ENCODE assay signal across 11 cellular contexts in the genomic region with DNA sequence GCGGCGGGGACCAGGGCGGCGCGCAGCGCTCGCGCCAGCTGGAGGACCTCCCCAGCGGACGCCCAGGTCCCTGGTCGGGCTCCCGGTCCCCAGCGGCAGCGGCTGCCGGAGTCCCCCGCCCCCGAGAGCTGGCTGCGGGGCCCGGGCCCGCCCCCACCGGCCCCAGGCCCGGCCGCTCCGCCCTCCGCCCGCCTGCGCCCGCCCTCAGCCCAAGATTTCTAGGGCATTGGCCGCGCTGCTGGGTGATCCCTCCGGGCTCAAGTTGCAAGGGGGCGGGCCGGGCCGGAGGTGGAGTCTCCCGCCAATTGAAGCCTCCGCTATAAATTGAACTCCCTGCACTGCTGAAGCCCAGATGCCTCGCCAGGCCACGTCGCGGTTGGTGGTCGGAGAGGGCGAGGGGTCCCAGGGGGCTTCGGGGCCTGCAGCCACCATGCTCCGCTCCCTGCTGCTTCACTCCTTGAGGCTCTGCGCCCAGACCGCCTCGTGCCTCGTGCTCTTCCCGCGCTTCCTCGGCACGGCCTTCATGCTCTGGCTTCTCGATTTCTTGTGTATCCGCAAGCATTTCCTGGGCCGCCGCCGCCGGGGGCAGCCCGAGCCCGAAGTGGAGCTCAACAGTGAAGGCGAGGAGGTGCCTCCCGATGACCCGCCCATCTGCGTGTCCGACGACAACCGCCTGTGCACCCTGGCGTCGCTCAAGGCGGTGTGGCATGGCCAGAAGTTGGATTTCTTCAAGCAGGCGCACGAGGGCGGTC. TPM values are rescaled to one million over a fixed set of nuclear protein-coding genes. Genes with fewer than 3 reads are reported as not detected.
A peak's percentile ranks its signal among the peaks of the same experiment; 100 is the strongest.
DNase-seq lines count a peak whose midpoint lies in the region; ATAC-seq, FAIRE-seq and TF ChIP-seq lines count a peak whose summit lies in the region.
"Had no signal": no experiment of that assay in that cellular context is flagged by ENCODE, and none has a peak within 500 bp of the region (broad histone marks: within the 10 kb centered on the region; RNA-seq: fewer than 3 reads in every experiment).

A gene (plus strand): TSS at position 351 of the 752 bp plus-strand sequence.

- TF ChIP-seq CTCF in SK-N-SH (IDR thresholded peaks at IDR 0.05), result no peak

- POLR2A ChIA-PET in SK-N-SH (lab: Yijun Ruan, JAX), result interaction anchor here (0.8 to 2.5 kb wide), 2 partner anchors 326 to 659 kb away, joined by 4 to 11 read pairs; a partner anchor contains a TSS

- peaks cover 0 to 36% of the 10 kb centered on the region in 2 experiments; a peak in 1 of 4 replicates for H3K4me1 ChIP-seq in SK-N-SH (ENCODE audit: control insufficient read depth in 1 of 2, insufficient read depth in 2 of 2, low read depth in 1 of 2, low read length in 1 of 2)

- WGBS in SK-N-SH (ENCODE audit: low lambda C conversion rate), result 87% methylated on average over 27 of the region's 73 CpGs

- no peaks in the 10 kb centered on the region for H3K79me2 ChIP-seq in SK-N-SH (ENCODE audit: insufficient read depth)

- peak within 1 kb of the TSS; percentile 28 for H3K4me3 Mint-ChIP-seq in stimulated activated memory B cell treated with anti-CD40 and anti-IgM and Interleukin-4, amounts not matched to agents 10 μg/mL and 1 μg/mL and 100 μg/mL, for 72 hours

- peaks cover 11% of the 10 kb centered on the region for H3K36me3 Mint-ChIP-seq in stimulated activated memory B cell treated with anti-CD40 and anti-IgM and Interleukin-4, amounts not matched to agents 10 μg/mL and 1 μg/mL and 100 μg/mL, for 72 hours

- ATAC-seq in SK-N-SH treated with all-trans-retinoic acid at 6 μM for 48 hours, result no peak
- ATAC-seq in stimulated activated memory B cell treated with anti-CD40 and anti-IgM and Interleukin-4, amounts not matched to agents 10 μg/mL and 1 μg/mL and 100 μg/mL, for 72 hours, result no peak
- no peak for ATAC-seq in HG02588 (IDR thresholded peaks at IDR 0.05; ENCODE audit: unreplicated experiment)
- ATAC-seq in HG03045 (IDR thresholded peaks at IDR 0.05; ENCODE audit: unreplicated experiment), result no peak

- H3K27me3 ChIP-seq in SK-N-SH (ENCODE audit: insufficient read depth), result no peaks in the 10 kb centered on the region

- TF ChIP-seq POLR2A in GM12892 (IDR thresholded peaks at IDR 0.05; ENCODE audit: low read depth, low read length), result no peak

- no peak for TF ChIP-seq RAD21 in SK-N-SH (IDR thresholded peaks at IDR 0.05; ENCODE audit: low read length)

- peaks cover 7% of the 10 kb centered on the region for H3K4me1 Mint-ChIP-seq in stimulated activated memory B cell treated with anti-CD40 and anti-IgM and Interleukin-4, amounts not matched to agents 10 μg/mL and 1 μg/mL and 100 μg/mL, for 72 hours

- no peak within 1 kb of the TSS for H2AFZ ChIP-seq in SK-N-SH (ENCODE audit: low read depth)

- TF ChIP-seq EP300 in SK-N-SH (IDR thresholded peaks at IDR 0.05; ENCODE audit: borderline replicate concordance in 1 of 2, low read depth in 1 of 2, low read length in 1 of 2), result no peak

- no peaks in the 10 kb centered on the region for H3F3A ChIP-seq in SK-N-SH (replicated peaks; ENCODE audit: insufficient read depth)

- H3K9me3 Mint-ChIP-seq in stimulated activated memory B cell treated with anti-CD40 and anti-IgM and Interleukin-4, amounts not matched to agents 10 μg/mL and 1 μg/mL and 100 μg/mL, for 72 hours, result peaks cover 3% of the 10 kb centered on the region

- H3K9me3 ChIP-seq in SK-N-SH, result no peaks in the 10 kb centered on the region

- peak within 1 kb of the TSS in 1 of 2 experiments; percentile 43; a peak in 1 of 4 replicates for H3K4me3 ChIP-seq in SK-N-SH (ENCODE audit: low read depth in 2 of 2, low read length in 1 of 2)

- no peak within 1 kb of the TSS for H3K4me2 ChIP-seq in SK-N-SH

- H3K9ac ChIP-seq in SK-N-SH, result no peak within 1 kb of the TSS

- CTCF ChIA-PET in SK-N-SH (lab: Yijun Ruan, JAX), result interaction anchor here (1.2 to 2.3 kb wide), 5 partner anchors 18 to 659 kb away, joined by 3 to 6 read pairs (median 6); no protein-coding TSS in a partner anchor

- peak; percentile 72 for DNase-seq in SK-N-SH
- peak; percentile 56 for DNase-seq in NCI-H748 treated with DMSO at 0.1 percent for 48 hours (lab: John Stamatoyannopoulos, UW)
- peak; percentile 96 for DNase-seq in iPS-NIHi11 (ENCODE audit: low spot score)
- no peak for DNase-seq in GM12892 (ENCODE audit: insufficient read length)
- DNase-seq: ACHN; activated CD4-positive, alpha-beta T cell treated with anti-CD3 and anti-CD28 coated beads for 48 hours had no signal

- H4K20me1 ChIP-seq in SK-N-SH (ENCODE audit: insufficient read depth), result no peaks in the 10 kb centered on the region

- no peaks in the 10 kb centered on the region for H3K9me2 ChIP-seq in SK-N-SH

- H3K36me3 ChIP-seq in SK-N-SH (replicated peaks in 1 of 2; ENCODE audit: control insufficient read depth in 1 of 2, insufficient read depth in 2 of 2, low read length in 1 of 2), result no peaks in the 10 kb centered on the region
- H3K36me3 ChIP-seq: Peyer's patch had no signal

- no peak for FAIRE-seq in GM12892 (lab: Jason Lieb, UNC)

- no peak within 1 kb of the TSS; a peak in 1 of 4 replicates for H3K27ac ChIP-seq in SK-N-SH (ENCODE audit: low read depth in 2 of 2, low read length in 1 of 2)

- H3K27ac Mint-ChIP-seq in stimulated activated memory B cell treated with anti-CD40 and anti-IgM and Interleukin-4, amounts not matched to agents 10 μg/mL and 1 μg/mL and 100 μg/mL, for 72 hours, result no peak within 1 kb of the TSS

- H3K27me3 Mint-ChIP-seq in stimulated activated memory B cell treated with anti-CD40 and anti-IgM and Interleukin-4, amounts not matched to agents 10 μg/mL and 1 μg/mL and 100 μg/mL, for 72 hours, result peaks cover 77% of the 10 kb centered on the region

TF ChIP-seq in SK-N-SH, 30 proteins besides CTCF, POLR2A, EP300 and RAD21 (continues in another document):
- TF ChIP-seq TAF1 (IDR thresholded peaks at IDR 0.05; ENCODE audit: borderline replicate concordance, low read depth, low read length), result no peak
- TF ChIP-seq NFIC (IDR thresholded peaks at IDR 0.05; ENCODE audit: borderline replicate concordance), result no peak
- no peak for TF ChIP-seq MEF2A (IDR thresholded peaks at IDR 0.05; ENCODE audit: borderline replicate concordance, low read depth)
- TF ChIP-seq NRF1 (IDR thresholded peaks at IDR 0.05; ENCODE audit: low read depth, low read length), result no peak
- no peak for TF ChIP-seq EZH2phosphoT487 (IDR thresholded peaks at IDR 0.05; ENCODE audit: borderline replicate concordance, low read depth)
- TF ChIP-seq YY1 (IDR thresholded peaks at IDR 0.05; ENCODE audit: low read depth), result no peak
- no peak for TF ChIP-seq FOXJ3 (CRISPR knock-in tag; IDR thresholded peaks at IDR 0.05)
- TF ChIP-seq, protein P1, sequence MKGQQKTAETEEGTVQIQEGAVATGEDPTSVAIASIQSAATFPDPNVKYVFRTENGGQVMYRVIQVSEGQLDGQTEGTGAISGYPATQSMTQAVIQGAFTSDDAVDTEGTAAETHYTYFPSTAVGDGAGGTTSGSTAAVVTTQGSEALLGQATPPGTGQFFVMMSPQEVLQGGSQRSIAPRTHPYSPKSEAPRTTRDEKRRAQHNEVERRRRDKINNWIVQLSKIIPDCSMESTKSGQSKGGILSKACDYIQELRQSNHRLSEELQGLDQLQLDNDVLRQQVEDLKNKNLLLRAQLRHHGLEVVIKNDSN (IDR thresholded peaks at IDR 0.05; ENCODE audit: borderline replicate concordance, low read depth), result no peak

TF ChIP-seq in SK-N-SH treated with all-trans-retinoic acid at 6 μM for 48 hours, 23 proteins besides CTCF, POLR2A, EP300 and RAD21 (continues in another document):
- TF ChIP-seq, protein P2, sequence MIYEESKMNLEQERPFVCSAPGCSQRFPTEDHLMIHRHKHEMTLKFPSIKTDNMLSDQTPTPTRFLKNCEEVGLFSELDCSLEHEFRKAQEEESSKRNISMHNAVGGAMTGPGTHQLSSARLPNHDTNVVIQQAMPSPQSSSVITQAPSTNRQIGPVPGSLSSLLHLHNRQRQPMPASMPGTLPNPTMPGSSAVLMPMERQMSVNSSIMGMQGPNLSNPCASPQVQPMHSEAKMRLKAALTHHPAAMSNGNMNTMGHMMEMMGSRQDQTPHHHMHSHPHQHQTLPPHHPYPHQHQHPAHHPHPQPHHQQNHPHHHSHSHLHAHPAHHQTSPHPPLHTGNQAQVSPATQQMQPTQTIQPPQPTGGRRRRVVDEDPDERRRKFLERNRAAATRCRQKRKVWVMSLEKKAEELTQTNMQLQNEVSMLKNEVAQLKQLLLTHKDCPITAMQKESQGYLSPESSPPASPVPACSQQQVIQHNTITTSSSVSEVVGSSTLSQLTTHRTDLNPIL (CRISPR knock-in tag; IDR thresholded peaks at IDR 0.05; ENCODE audit: low read depth), result no peak
- TF ChIP-seq, protein P3, sequence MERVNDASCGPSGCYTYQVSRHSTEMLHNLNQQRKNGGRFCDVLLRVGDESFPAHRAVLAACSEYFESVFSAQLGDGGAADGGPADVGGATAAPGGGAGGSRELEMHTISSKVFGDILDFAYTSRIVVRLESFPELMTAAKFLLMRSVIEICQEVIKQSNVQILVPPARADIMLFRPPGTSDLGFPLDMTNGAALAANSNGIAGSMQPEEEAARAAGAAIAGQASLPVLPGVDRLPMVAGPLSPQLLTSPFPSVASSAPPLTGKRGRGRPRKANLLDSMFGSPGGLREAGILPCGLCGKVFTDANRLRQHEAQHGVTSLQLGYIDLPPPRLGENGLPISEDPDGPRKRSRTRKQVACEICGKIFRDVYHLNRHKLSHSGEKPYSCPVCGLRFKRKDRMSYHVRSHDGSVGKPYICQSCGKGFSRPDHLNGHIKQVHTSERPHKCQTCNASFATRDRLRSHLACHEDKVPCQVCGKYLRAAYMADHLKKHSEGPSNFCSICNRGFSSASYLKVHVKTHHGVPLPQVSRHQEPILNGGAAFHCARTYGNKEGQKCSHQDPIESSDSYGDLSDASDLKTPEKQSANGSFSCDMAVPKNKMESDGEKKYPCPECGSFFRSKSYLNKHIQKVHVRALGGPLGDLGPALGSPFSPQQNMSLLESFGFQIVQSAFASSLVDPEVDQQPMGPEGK (CRISPR knock-in tag; IDR thresholded peaks at IDR 0.05; ENCODE audit: borderline replicate concordance), result no peak
- TF ChIP-seq ZFP3 (CRISPR knock-in tag; IDR thresholded peaks at IDR 0.05), result no peak
- no peak for TF ChIP-seq TCF4 (CRISPR knock-in tag; IDR thresholded peaks at IDR 0.05; ENCODE audit: borderline replicate concordance)

RNA-seq across cellular contexts. Expression of the gene that starts here (rescaled TPM):
- polyA plus RNA-seq in SK-N-SH (2012; rRNA removed), result 0.03 TPM in 1 of 2 replicates, not detected in the other
- 0.01 TPM in 2 replicates for polyA plus RNA-seq in SK-N-SH (2012; cell fraction: cytosol; rRNA removed)
- not detected in 2 replicates for polyA plus RNA-seq in SK-N-SH (2012; cell fraction: nucleus; rRNA removed)
- polyA plus RNA-seq in GM12892 (2012; ENCODE audit: missing spikeins), result not detected

Comparison
In these comparisons a context has a peak if more than half of its experiments do, and no peak if none do; other contexts are left out.
1. Peak in DNase-seq in SK-N-SH; RNA of the gene not detected or under 1 TPM.